Comparison of ENCODE assay signal across 9 cellular contexts in the genomic region with DNA sequence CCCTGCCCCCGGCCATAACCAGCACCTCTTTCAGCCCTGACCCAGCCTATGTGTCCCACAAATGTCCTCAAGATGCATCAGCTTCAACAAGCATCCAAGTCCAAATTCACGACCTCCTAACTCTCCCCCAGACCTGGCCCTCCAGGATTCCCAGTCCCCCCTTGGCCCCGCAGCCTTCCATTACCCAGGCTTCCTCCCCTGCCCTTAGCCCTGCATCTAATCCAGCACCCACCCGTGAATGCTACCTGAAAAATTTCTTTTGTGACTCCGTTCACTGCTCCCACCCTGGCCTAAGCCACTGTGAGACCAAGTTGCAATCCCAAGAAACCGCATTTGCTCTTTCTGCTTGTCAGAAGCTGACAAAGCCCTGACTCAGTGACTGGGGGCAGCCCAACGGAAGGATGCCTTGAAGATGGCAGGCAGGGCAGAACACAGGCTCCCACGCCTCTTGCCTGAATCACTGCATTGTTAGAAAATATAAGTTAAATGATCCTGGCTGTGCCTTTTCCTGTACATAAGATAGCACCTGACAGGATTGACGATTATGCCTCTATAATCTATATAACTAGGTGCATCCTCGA. TPM values are rescaled to one million over a fixed set of nuclear protein-coding genes. Genes with fewer than 3 reads are reported as not detected.
DNase-seq lines count a peak whose midpoint lies in the region; ATAC-seq and TF ChIP-seq lines count a peak whose summit lies in the region.
"Had no signal": no experiment of that assay in that cellular context is flagged by ENCODE, and none has a peak within 500 bp of the region (broad histone marks: within the 10 kb centered on the region; RNA-seq: fewer than 3 reads in every experiment).

No MANE protein-coding gene starts in this region.

- H3K36me3 Mint-ChIP-seq in mesothelial cell of epicardium, result peaks cover 7% of the 10 kb centered on the region

- peaks cover 50% of the 10 kb centered on the region for H3K4me1 Mint-ChIP-seq in mesothelial cell of epicardium

- DNase-seq in AG09309 (ENCODE audit: low read depth) (peak; percentile 78), HK-2 (ENCODE audit: unreplicated experiment) (peak; percentile 65), brain microvascular endothelial cell (peak; percentile 91), mesothelial cell of epicardium (ENCODE audit: low spot score in 2 of 2, unreplicated experiment in 2 of 2) (no peak), GDM1 (lab: John Stamatoyannopoulos, UW) (no peak), NCI-H524 (lab: John Stamatoyannopoulos, UW) (no peak)
- DNase-seq in stimulated activated CD4-positive, alpha-beta T cell treated with anti-CD3 and anti-CD28 coated beads, Interleukin-2, amount 100 ng/mL, for 24 hours, result no peak
- DNase-seq: posterior cingulate gyrus had no signal

- H3K9me3 Mint-ChIP-seq in mesothelial cell of epicardium, result no peaks in the 10 kb centered on the region

- in situ Hi-C loops in brain microvascular endothelial cell (cut with HindIII; ENCODE audit: low pct_ligation_motif_present, low sequenced_read_pairs), result no loop called here

- no peaks in the 10 kb centered on the region for H3K27me3 Mint-ChIP-seq in mesothelial cell of epicardium (ENCODE audit: low read depth)

- H3K4me3 ChIP-seq in AG09309 (ENCODE audit: control insufficient read depth, low read depth, low read length) (peak overlapping the region; percentile 0), brain microvascular endothelial cell (ENCODE audit: low read depth, low read length) (peak overlapping the region; percentile 80)

- H3K36me3 ChIP-seq in brain microvascular endothelial cell (replicated peaks), result peaks cover 7% of the 10 kb centered on the region

- H3K27ac ChIP-seq in brain microvascular endothelial cell, result peak overlapping the region; percentile 81

- H3K27me3 ChIP-seq in brain microvascular endothelial cell (replicated peaks), result no peaks in the 10 kb centered on the region

- H3K4me3 Mint-ChIP-seq in mesothelial cell of epicardium, result peak overlapping the region; percentile 85

- no peak for ATAC-seq in GM21423 (IDR thresholded peaks at IDR 0.05; ENCODE audit: unreplicated experiment)

- TF ChIP-seq CTCF in AG09309 (IDR thresholded peaks at IDR 0.05; ENCODE audit: control insufficient read depth, insufficient read depth, low read depth, low read length, missing control alignments), result no peak
- TF ChIP-seq CTCF in brain microvascular endothelial cell (IDR thresholded peaks at IDR 0.05; ENCODE audit: low read depth, low read length, missing control alignments), result no peak
- TF ChIP-seq CTCF in mesothelial cell of epicardium (IDR thresholded peaks at IDR 0.05; ENCODE audit: unreplicated experiment), result no peak

- H3K27ac Mint-ChIP-seq in mesothelial cell of epicardium, result peak overlapping the region; percentile 93

RNA-seq across cellular contexts. Expression of gene MFAP2, which starts 0.9 kb away (rescaled TPM):
- 445 to 466 TPM (median 459 TPM) in 3 replicates for total RNA-seq in mesothelial cell of epicardium

RNA-seq across cellular contexts. Expression of gene ATP13A2, which starts 30.4 kb away (rescaled TPM):
- 54.2 to 57.8 TPM (median 56.9 TPM) in 3 replicates for total RNA-seq in mesothelial cell of epicardium

RNA-seq across cellular contexts. Expression of gene CROCC, which starts 59.6 kb away (rescaled TPM):
- 81.3 to 86.4 TPM (median 86.1 TPM) in 3 replicates for total RNA-seq in mesothelial cell of epicardium

Comparison
In these comparisons a context has a peak if more than half of its experiments do, and no peak if none do; other contexts are left out.
1. DNase-seq: peak in AG09309 (single experiment), HK-2 (single experiment) and brain microvascular endothelial cell (single experiment); none in mesothelial cell of epicardium (0 of 2), GDM1 (single experiment), NCI-H524 (0 of 2) and stimulated activated CD4-positive, alpha-beta T cell treated with anti-CD3 and anti-CD28 coated beads, Interleukin-2, amount 100 ng/mL, for 24 hours (0 of 2).